ENCODE assay signal across 1 cellular context in genomic region chr11:538431-539051, GRCh38.
TF ChIP-seq lines count a peak whose summit lies in the region.

No MANE protein-coding gene starts in this region.

TF ChIP-seq in HCT116, 20 proteins besides CTCF, POLR2A, EP300 and RAD21 (continued from another document):
- TF ChIP-seq ZBTB33 (IDR thresholded peaks at IDR 0.05; ENCODE audit: extremely low read depth, insufficient replicate concordance, low read length) (no peak), ZNF274 (IDR thresholded peaks at IDR 0.05; ENCODE audit: low read depth, low read length) (no peak), ELF1 (IDR thresholded peaks at IDR 0.05; ENCODE audit: borderline replicate concordance, low read depth) (no peak), SIN3A (IDR thresholded peaks at IDR 0.05; ENCODE audit: low read depth) (no peak)
